In genomic region chr11:67261635-67261941, GRCh38 we compare ENCODE assay signal across 10 cellular contexts. TPM values are rescaled to one million over a fixed set of nuclear protein-coding genes. Genes with fewer than 3 reads are reported as not detected.
DNase-seq lines count a peak whose midpoint lies in the region; ATAC-seq and TF ChIP-seq lines count a peak whose summit lies in the region.
"Had no signal": no experiment of that assay in that cellular context is flagged by ENCODE, and none has a peak within 500 bp of the region (broad histone marks: within the 10 kb centered on the region; RNA-seq: fewer than 3 reads in every experiment).

No MANE protein-coding gene starts in this region.

- H3K4me1 ChIP-seq in PC-9 (replicated peaks; ENCODE audit: insufficient read depth) (peaks cover 24% of the 10 kb centered on the region), fibroblast of lung (ENCODE audit: control insufficient read depth, extremely low read depth, insufficient read depth, low read length) (peaks cover 12% of the 10 kb centered on the region), prostate gland (replicated peaks) (peaks cover 2% of the 10 kb centered on the region)

- no peaks in the 10 kb centered on the region for H3K27me3 ChIP-seq in BJ (ENCODE audit: control insufficient read depth, insufficient read depth, low read length)
- H3K27me3 ChIP-seq in PC-9 (ENCODE audit: insufficient read depth, low read depth) = no peaks in the 10 kb centered on the region
- no peaks in the 10 kb centered on the region for H3K27me3 ChIP-seq in fibroblast of lung (ENCODE audit: control insufficient read depth, insufficient read depth, low read length)
- H3K27me3 ChIP-seq in prostate gland (replicated peaks; ENCODE audit: insufficient read depth) = no peaks in the 10 kb centered on the region

- H3K9ac ChIP-seq in fibroblast of lung (ENCODE audit: insufficient read depth, low read length) = no peak overlapping the region

- H3K27ac ChIP-seq in PC-9 (no peak overlapping the region), fibroblast of lung (ENCODE audit: insufficient read depth, low read length) (no peak overlapping the region), prostate gland (peak overlapping the region; percentile 5 to 63)

- peaks cover 53% of the 10 kb centered on the region for H3F3A ChIP-seq in PC-9 (ENCODE audit: insufficient read depth, low read depth)

- H3K9me3 ChIP-seq in PC-9 (ENCODE audit: insufficient read depth, low read depth) (no peaks in the 10 kb centered on the region), fibroblast of lung (ENCODE audit: control insufficient read depth, insufficient read depth, low read depth, low read length) (no peaks in the 10 kb centered on the region), prostate gland (no peaks in the 10 kb centered on the region)

- TF ChIP-seq CTCF in BJ (IDR thresholded peaks at IDR 0.05; ENCODE audit: insufficient read depth, low read depth, low read length) (peak; percentile 38), PC-9 (conservative IDR thresholded peaks at IDR 0.05) (no peak), fibroblast of lung (conservative IDR thresholded peaks at IDR 0.05 in 1 of 2, IDR thresholded peaks at IDR 0.05 in 1 of 2; ENCODE audit: low read depth in 1 of 2, low read length in 2 of 2) (peak in 1 of 2 donors; percentile 36), prostate gland (IDR thresholded peaks at IDR 0.05) (no peak)

- intact Hi-C loops in PC-9 (cut with micrococcal nuclease; ENCODE audit: unreplicated experiment) (loop anchor here (5.0 kb wide), 3 partner anchors 121 to 204 kb away; partner anchors contain the start of gene RHOD), prostate gland (cut with DNase I) (loop anchor here (5.0 kb wide), 1 partner anchor 121 kb away; no protein-coding TSS in a partner anchor)

- H3K9me2 ChIP-seq in PC-9 (ENCODE audit: insufficient read depth) = no peaks in the 10 kb centered on the region

- CTCF ChIA-PET in BJ (lab: Yijun Ruan, JAX) = interaction anchor here (0.8 to 4.9 kb wide), 26 partner anchors 9 to 211 kb away, joined by 3 to 133 read pairs (median 6); partner anchors contain the start of genes ANKRD13D and SSH3
- CTCF ChIA-PET in PC-9 (lab: Charles Lee) = interaction anchor here (0.6 to 2.2 kb wide), 6 partner anchors 8 to 177 kb away, joined by 4 to 18 read pairs (median 6); no protein-coding TSS in a partner anchor

- WGBS in prostate gland = 13% methylated on average over 19 of the region's 19 CpGs

- H3K4me2 ChIP-seq in PC-9 (peak overlapping the region; percentile 72; the same call in 1 of the 2 replicates), fibroblast of lung (ENCODE audit: extremely low read depth, insufficient read depth, low read length) (peak overlapping the region; percentile 41)

- H3K79me2 ChIP-seq in PC-9 (ENCODE audit: low read depth) = peaks cover 2% of the 10 kb centered on the region; the same call in 1 of the 2 replicates
- no peaks in the 10 kb centered on the region for H3K79me2 ChIP-seq in fibroblast of lung (ENCODE audit: control insufficient read depth, insufficient read depth, low read length)

- H3K4me3 ChIP-seq in BJ (ENCODE audit: low read depth, low read length) (peak overlapping the region; percentile 20), PC-9 (no peak overlapping the region), fibroblast of lung (replicated peaks in 1 of 4; ENCODE audit: control extremely low read depth in 1 of 4, insufficient read depth in 1 of 4, low read depth in 3 of 4, low read length in 4 of 4) (peak overlapping the region in 1 of 4 experiments; percentile 51), prostate gland (peak overlapping the region; percentile 12 to 20)

- ATAC-seq in left lobe of liver = no peak
- no peak for ATAC-seq in GM19328 (IDR thresholded peaks at IDR 0.05; ENCODE audit: unreplicated experiment)
- ATAC-seq in HG03039 (IDR thresholded peaks at IDR 0.05; ENCODE audit: unreplicated experiment) = no peak
- ATAC-seq: T-cell had no signal

- H2AFZ ChIP-seq in PC-9 (no peak overlapping the region), fibroblast of lung (ENCODE audit: low read length) (peak overlapping the region; percentile 34)

- no peak for DNase-seq in BJ (ENCODE audit: low read depth)
- DNase-seq in PC-9 = no peak
- no peak for DNase-seq in fibroblast of lung (ENCODE audit: low read depth in 2 of 2)
- no peak for DNase-seq in prostate gland (ENCODE audit: low spot score)
- no peak for DNase-seq in RPMI8226
- DNase-seq in left lobe of liver (ENCODE audit: low spot score) = no peak
- DNase-seq: kidney glomerular epithelial cell, T-cell had no signal

- H3K36me3 ChIP-seq in BJ (ENCODE audit: control insufficient read depth, insufficient read depth, low read length) = peaks cover 3% of the 10 kb centered on the region
- peaks cover 6% of the 10 kb centered on the region; the same call in 1 of the 2 replicates for H3K36me3 ChIP-seq in PC-9 (ENCODE audit: low read depth)
- H3K36me3 ChIP-seq in fibroblast of lung (ENCODE audit: control insufficient read depth, insufficient read depth, low read length) = peaks cover 2% of the 10 kb centered on the region
- H3K36me3 ChIP-seq in prostate gland = no peaks in the 10 kb centered on the region

- TF ChIP-seq POLR2A in prostate gland (IDR thresholded peaks at IDR 0.05) = no peak

- POLR2A ChIA-PET in BJ (lab: Charles Lee) = interaction anchor here (0.6 kb wide), 1 partner anchor 160 kb away, joined by 6 read pairs; no protein-coding TSS in a partner anchor
- POLR2A ChIA-PET in PC-9 (lab: Charles Lee; ENCODE audit: unreplicated experiment) = interaction anchor here (0.6 to 0.7 kb wide), 3 partner anchors 42 to 118 kb away, joined by 3 read pairs; partner anchors contain the start of genes POLD4 and SSH3

- H4K20me1 ChIP-seq in PC-9 (ENCODE audit: insufficient read depth) (no peaks in the 10 kb centered on the region; the same call in 1 of the 2 replicates), fibroblast of lung (ENCODE audit: control insufficient read depth, extremely low read depth, insufficient read depth, low read length) (no peaks in the 10 kb centered on the region)

- no TSS peak for BruUV-seq in PC-9 (replicated peaks; lab: Mats Ljungman, UMichigan)

RNA-seq across cellular contexts. Expression of gene GRK2, which starts 4.7 kb away (rescaled TPM):
- polyA plus RNA-seq in BJ (2011; rRNA removed) (21.9 and 31.2 TPM in 2 replicates), fibroblast of lung (20.1 and 26.3 TPM in 2 replicates)
- 62.1 and 64.5 TPM in 2 replicates for polyA minus RNA-seq in BJ (2011; rRNA and poly(A)+ RNA removed)
- total RNA-seq in PC-9 (2021) (76.7 and 102 TPM in 2 replicates), fibroblast of lung (21.6 and 28.9 TPM in 2 replicates), prostate gland (100 to 1,000 TPM; 102 to 111 TPM), left lobe of liver (29.0 TPM)
- polyA plus RNA-seq in fibroblast of lung (2012) = 24.7 and 30.8 TPM in 2 replicates
- 48.4 and 104 TPM in 2 replicates for polyA minus RNA-seq in fibroblast of lung (ENCODE audit: low replicate concordance)

RNA-seq across cellular contexts. Expression of gene ANKRD13D, which starts 27.5 kb away (rescaled TPM):
- polyA plus RNA-seq in BJ (2011; rRNA removed) = 18.4 and 30.7 TPM in 2 replicates
- polyA minus RNA-seq in BJ (2011; rRNA and poly(A)+ RNA removed) = 27.4 and 33.7 TPM in 2 replicates
- 79.6 and 93.2 TPM in 2 replicates for total RNA-seq in PC-9 (2021)
- 31.8 and 45.4 TPM in 2 replicates for total RNA-seq in fibroblast of lung
- 11.5 and 12.9 TPM in 2 replicates for polyA plus RNA-seq in fibroblast of lung
- 12.7 and 16.8 TPM in 2 replicates for polyA plus RNA-seq in fibroblast of lung (2012)
- 16.9 and 22.8 TPM in 2 replicates for polyA minus RNA-seq in fibroblast of lung (ENCODE audit: low replicate concordance)
- 10 to 100 TPM; 35.9 to 75.3 TPM for total RNA-seq in prostate gland
- total RNA-seq in left lobe of liver = 9.8 TPM

RNA-seq across cellular contexts. Expression of gene SSH3, which starts 41.7 kb away (rescaled TPM):
- polyA plus RNA-seq in BJ (2011; rRNA removed) (19.1 and 22.1 TPM in 2 replicates), fibroblast of lung (6.9 and 7.5 TPM in 2 replicates)
- 10.9 and 14.6 TPM in 2 replicates for polyA minus RNA-seq in BJ (2011; rRNA and poly(A)+ RNA removed)
- total RNA-seq in PC-9 (2021) (97.8 and 124 TPM in 2 replicates), fibroblast of lung (11.3 and 15.7 TPM in 2 replicates), prostate gland (100 to 1,000 TPM in 1 of 2 donors, 10 to 100 TPM in 1; 70.9 to 101 TPM), left lobe of liver (18.2 TPM)
- 28.9 and 30.6 TPM in 2 replicates for polyA plus RNA-seq in fibroblast of lung (2012)
- 15.6 and 18.8 TPM in 2 replicates for polyA minus RNA-seq in fibroblast of lung (ENCODE audit: low replicate concordance)

Comparison
In these comparisons a context has a peak if more than half of its experiments do, and no peak if none do; other contexts are left out.
1. H3K27ac ChIP-seq: peak in prostate gland (2 of 2); none in PC-9 (single experiment) and fibroblast of lung (single experiment).